Comparison of ENCODE assay signal across 8 cellular contexts in the genomic region with DNA sequence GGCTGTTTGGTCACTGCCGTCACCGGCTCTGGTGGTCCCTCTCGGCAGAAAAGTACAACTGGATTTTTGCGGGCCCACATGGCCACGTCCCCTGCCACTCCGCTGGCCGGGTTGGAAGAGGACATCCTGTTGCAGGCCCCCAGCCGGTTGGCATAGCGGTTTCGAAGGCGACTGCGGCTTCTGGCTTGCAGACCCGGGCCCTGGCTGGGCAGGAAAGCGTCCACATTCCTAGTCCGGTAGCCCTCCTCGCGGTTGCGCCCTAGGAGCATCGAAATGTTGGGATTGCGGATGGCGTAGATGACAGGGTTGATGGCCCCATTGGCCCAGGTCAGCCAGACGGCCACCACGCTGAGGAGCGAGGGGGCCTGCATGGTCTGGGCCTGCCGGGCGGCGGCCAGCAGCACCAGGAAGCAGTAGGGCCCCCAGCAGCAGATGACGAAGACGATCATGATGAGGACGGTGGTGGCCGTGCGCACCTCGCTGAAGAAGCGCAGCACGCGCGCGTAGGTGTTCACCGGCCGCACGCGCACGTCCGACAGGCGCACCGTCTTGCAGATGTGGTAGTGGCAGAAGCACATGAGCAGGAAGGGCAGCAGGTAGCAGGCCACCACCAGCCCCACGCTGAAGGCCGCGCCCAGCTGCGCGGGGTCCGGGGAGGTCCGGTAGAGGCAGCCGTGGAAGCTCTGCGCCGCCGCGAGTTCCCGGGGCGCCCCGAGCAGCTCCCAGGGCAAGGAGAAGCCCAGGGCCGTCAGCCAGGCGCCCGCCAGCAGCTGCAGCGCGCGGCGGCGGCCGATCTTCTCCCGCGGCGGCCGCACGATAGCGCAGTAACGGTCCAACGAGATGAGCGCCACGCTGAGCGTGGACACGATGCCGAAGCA. TPM values are rescaled to one million over a fixed set of nuclear protein-coding genes. Genes with fewer than 3 reads are reported as not detected.
DNase-seq lines count a peak whose midpoint lies in the region; ATAC-seq and TF ChIP-seq lines count a peak whose summit lies in the region.

No MANE protein-coding gene starts in this region.

- TF ChIP-seq CTCF in ovary (IDR thresholded peaks at IDR 0.05) = no peak

- H3K4me1 Mint-ChIP-seq in activated T-cell treated with anti-CD3 and anti-CD28 coated beads, Interleukin-2, amount 50 U/mL, for 4 hours (ENCODE audit: low read depth) = peaks cover 16% of the 10 kb centered on the region

- peak; percentile 52 for DNase-seq in NCI-H510A treated with DMSO at 0.1 percent for 48 hours (lab: John Stamatoyannopoulos, UW)
- no peak for DNase-seq in NCI-H510A (lab: John Stamatoyannopoulos, UW)
- DNase-seq in activated T-cell treated with anti-CD3 and anti-CD28 coated beads, Interleukin-2, amount 50 U/mL, for 4 hours = peak; percentile 6
- peak; percentile 23 for DNase-seq in germinal center (ENCODE audit: low spot score)
- DNase-seq in ovary = peak in 4 of 5 donors; percentile 32 to 70 (median 50)
- DNase-seq in NCI-H524 treated with DMSO at 0.1 percent for 48 hours (lab: John Stamatoyannopoulos, UW) = no peak
- no peak for DNase-seq in GM19240 (ENCODE audit: insufficient read length, low spot score)

- TF ChIP-seq EP300 in ovary (IDR thresholded peaks at IDR 0.05) = no peak

- peaks cover 8% of the 10 kb centered on the region for H3K4me1 ChIP-seq in ovary (ENCODE audit: insufficient read depth)

- H3K27me3 ChIP-seq in ovary = no peaks in the 10 kb centered on the region

- H3K27ac ChIP-seq in ovary = peak overlapping the region; percentile 79 to 84

- H3K9me3 ChIP-seq in ovary = no peaks in the 10 kb centered on the region

- peak; percentile 27 for ATAC-seq in HG03354 (IDR thresholded peaks at IDR 0.05; ENCODE audit: poor library complexity, severe bottlenecking, unreplicated experiment)
- peak; percentile 47 to 53 for ATAC-seq in activated T-cell treated with anti-CD3 and anti-CD28 coated beads, Interleukin-2, amount 50 U/mL, for 4 hours

- no peaks in the 10 kb centered on the region for H3K36me3 Mint-ChIP-seq in activated T-cell treated with anti-CD3 and anti-CD28 coated beads, Interleukin-2, amount 50 U/mL, for 4 hours (ENCODE audit: insufficient read depth)

- peak overlapping the region; percentile 61 for H3K4me3 ChIP-seq in ovary

- peaks cover 5% of the 10 kb centered on the region for H3K27me3 Mint-ChIP-seq in activated T-cell treated with anti-CD3 and anti-CD28 coated beads, Interleukin-2, amount 50 U/mL, for 4 hours (ENCODE audit: low read depth)

- no peaks in the 10 kb centered on the region for H3K9me3 Mint-ChIP-seq in activated T-cell treated with anti-CD3 and anti-CD28 coated beads, Interleukin-2, amount 50 U/mL, for 4 hours

- 34 to 37% (median 34%) methylated on average over 65 to 83 of the region's 83 CpGs for WGBS in ovary, 3 donors

- no peaks in the 10 kb centered on the region for H3K36me3 ChIP-seq in ovary

- H3K4me3 Mint-ChIP-seq in activated T-cell treated with anti-CD3 and anti-CD28 coated beads, Interleukin-2, amount 50 U/mL, for 4 hours = peak overlapping the region; percentile 87

- no peak for TF ChIP-seq POLR2A in ovary (IDR thresholded peaks at IDR 0.05)

- intact Hi-C loops in ovary (cut with DNase I) = no loop called here

RNA-seq across cellular contexts. Expression of gene GPR135, which starts 1.2 kb away (rescaled TPM):
- under 1 TPM; 0.53 to 0.84 (median 0.68) TPM for total RNA-seq in activated T-cell treated with anti-CD3 and anti-CD28 coated beads, Interleukin-2, amount 50 U/mL, for 4 hours
- 10 to 100 TPM in 1 of 7 donors, 1 to 10 TPM in 6; 4.8 to 10.9 (median 6.9) TPM for total RNA-seq in ovary
- polyA plus RNA-seq in ovary = 1 to 10 TPM; 1.7 to 4.6 TPM

RNA-seq across cellular contexts. Expression of gene L3HYPDH, which starts 20.2 kb away (rescaled TPM):
- total RNA-seq in activated T-cell treated with anti-CD3 and anti-CD28 coated beads, Interleukin-2, amount 50 U/mL, for 4 hours = 1 to 10 TPM; 8.1 to 9.7 (median 8.5) TPM
- 10 to 100 TPM; 21.4 to 52.8 (median 31.9) TPM for total RNA-seq in ovary
- 10 to 100 TPM; 17.2 to 31.2 TPM for polyA plus RNA-seq in ovary

RNA-seq across cellular contexts. Expression of gene JKAMP, which starts 20.3 kb away (rescaled TPM):
- total RNA-seq in activated T-cell treated with anti-CD3 and anti-CD28 coated beads, Interleukin-2, amount 50 U/mL, for 4 hours = 10 to 100 TPM; 18.6 to 24.9 (median 21.5) TPM
- 10 to 100 TPM; 21.6 to 67.1 (median 26.1) TPM for total RNA-seq in ovary
- polyA plus RNA-seq in ovary = 10 to 100 TPM; 30.6 to 51.5 TPM

Comparison
In these comparisons a context has a peak if more than half of its experiments do, and no peak if none do; other contexts are left out.
1. DNase-seq: peak in NCI-H510A treated with DMSO at 0.1 percent for 48 hours (single experiment), activated T-cell treated with anti-CD3 and anti-CD28 coated beads, Interleukin-2, amount 50 U/mL, for 4 hours (single experiment), germinal center (single experiment) and ovary (4 of 5); none in NCI-H510A (single experiment), NCI-H524 treated with DMSO at 0.1 percent for 48 hours (single experiment) and GM19240 (single experiment).